1 cellular context compared by ENCODE assay signal in the genomic region with DNA sequence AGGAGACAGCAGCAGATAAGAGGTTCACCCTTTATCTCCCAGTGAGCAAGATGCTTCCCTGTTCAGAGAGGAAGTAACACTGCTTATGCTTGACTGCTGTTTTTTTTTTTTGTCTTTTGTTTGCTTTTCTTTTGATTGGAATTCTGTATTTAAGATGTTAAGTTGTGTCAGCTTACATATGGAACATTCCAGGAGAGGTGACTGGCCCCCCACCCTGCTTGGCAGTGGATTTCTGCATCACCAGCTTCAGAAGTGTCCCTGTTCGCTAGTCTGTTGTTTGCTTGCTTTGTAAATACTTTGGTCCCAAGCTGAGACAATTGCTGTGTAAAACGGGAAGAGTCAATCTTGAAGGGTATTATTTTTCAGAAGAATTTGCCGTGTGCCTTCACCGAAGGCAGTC.
TF ChIP-seq lines count a peak whose summit lies in the region.

No MANE protein-coding gene starts in this region.

TF ChIP-seq in GM23338, 12 proteins besides CTCF, POLR2A, EP300 and RAD21 (continued from another document):
- TF ChIP-seq, protein P1, sequence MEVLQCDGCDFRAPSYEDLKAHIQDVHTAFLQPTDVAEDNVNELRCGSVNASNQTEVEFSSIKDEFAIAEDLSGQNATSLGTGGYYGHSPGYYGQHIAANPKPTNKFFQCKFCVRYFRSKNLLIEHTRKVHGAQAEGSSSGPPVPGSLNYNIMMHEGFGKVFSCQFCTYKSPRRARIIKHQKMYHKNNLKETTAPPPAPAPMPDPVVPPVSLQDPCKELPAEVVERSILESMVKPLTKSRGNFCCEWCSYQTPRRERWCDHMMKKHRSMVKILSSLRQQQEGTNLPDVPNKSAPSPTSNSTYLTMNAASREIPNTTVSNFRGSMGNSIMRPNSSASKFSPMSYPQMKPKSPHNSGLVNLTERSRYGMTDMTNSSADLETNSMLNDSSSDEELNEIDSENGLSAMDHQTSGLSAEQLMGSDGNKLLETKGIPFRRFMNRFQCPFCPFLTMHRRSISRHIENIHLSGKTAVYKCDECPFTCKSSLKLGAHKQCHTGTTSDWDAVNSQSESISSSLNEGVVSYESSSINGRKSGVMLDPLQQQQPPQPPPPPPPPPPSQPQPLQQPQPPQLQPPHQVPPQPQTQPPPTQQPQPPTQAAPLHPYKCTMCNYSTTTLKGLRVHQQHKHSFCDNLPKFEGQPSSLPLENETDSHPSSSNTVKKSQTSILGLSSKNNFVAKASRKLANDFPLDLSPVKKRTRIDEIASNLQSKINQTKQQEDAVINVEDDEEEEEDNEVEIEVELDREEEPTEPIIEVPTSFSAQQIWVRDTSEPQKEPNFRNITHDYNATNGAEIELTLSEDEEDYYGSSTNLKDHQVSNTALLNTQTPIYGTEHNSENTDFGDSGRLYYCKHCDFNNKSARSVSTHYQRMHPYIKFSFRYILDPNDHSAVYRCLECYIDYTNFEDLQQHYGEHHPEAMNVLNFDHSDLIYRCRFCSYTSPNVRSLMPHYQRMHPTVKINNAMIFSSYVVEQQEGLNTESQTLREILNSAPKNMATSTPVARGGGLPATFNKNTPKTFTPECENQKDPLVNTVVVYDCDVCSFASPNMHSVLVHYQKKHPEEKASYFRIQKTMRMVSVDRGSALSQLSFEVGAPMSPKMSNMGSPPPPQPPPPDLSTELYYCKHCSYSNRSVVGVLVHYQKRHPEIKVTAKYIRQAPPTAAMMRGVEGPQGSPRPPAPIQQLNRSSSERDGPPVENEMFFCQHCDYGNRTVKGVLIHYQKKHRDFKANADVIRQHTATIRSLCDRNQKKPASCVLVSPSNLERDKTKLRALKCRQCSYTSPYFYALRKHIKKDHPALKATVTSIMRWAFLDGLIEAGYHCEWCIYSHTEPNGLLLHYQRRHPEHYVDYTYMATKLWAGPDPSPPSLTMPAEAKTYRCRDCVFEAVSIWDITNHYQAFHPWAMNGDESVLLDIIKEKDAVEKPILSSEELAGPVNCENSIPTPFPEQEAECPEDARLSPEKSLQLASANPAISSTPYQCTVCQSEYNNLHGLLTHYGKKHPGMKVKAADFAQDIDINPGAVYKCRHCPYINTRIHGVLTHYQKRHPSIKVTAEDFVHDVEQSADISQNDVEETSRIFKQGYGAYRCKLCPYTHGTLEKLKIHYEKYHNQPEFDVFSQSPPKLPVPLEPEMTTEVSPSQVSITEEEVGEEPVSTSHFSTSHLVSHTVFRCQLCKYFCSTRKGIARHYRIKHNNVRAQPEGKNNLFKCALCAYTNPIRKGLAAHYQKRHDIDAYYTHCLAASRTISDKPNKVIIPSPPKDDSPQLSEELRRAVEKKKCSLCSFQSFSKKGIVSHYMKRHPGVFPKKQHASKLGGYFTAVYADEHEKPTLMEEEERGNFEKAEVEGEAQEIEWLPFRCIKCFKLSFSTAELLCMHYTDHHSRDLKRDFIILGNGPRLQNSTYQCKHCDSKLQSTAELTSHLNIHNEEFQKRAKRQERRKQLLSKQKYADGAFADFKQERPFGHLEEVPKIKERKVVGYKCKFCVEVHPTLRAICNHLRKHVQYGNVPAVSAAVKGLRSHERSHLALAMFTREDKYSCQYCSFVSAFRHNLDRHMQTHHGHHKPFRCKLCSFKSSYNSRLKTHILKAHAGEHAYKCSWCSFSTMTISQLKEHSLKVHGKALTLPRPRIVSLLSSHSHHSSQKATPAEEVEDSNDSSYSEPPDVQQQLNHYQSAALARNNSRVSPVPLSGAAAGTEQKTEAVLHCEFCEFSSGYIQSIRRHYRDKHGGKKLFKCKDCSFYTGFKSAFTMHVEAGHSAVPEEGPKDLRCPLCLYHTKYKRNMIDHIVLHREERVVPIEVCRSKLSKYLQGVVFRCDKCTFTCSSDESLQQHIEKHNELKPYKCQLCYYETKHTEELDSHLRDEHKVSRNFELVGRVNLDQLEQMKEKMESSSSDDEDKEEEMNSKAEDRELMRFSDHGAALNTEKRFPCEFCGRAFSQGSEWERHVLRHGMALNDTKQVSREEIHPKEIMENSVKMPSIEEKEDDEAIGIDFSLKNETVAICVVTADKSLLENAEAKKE (CRISPR knock-in tag; IDR thresholded peaks at IDR 0.05): no peak
- TF ChIP-seq STAT1 (IDR thresholded peaks at IDR 0.05; ENCODE audit: unreplicated experiment) (no peak), NANOG (IDR thresholded peaks at IDR 0.05; ENCODE audit: borderline replicate concordance) (no peak), ZNF114 (CRISPR knock-in tag; IDR thresholded peaks at IDR 0.05) (no peak)
TF ChIP-seq in GM23338: peak in this region for 0.
